8 cellular contexts compared by ENCODE assay signal in genomic region chr12:28222081-28222700, GRCh38.
DNase-seq lines count a peak whose midpoint lies in the region; ATAC-seq and TF ChIP-seq lines count a peak whose summit lies in the region.

No MANE protein-coding gene starts in this region.

- H3K9me3 Mint-ChIP-seq in effector memory CD8-positive, alpha-beta T cell = no peaks in the 10 kb centered on the region

- peaks cover 31 to 50% of the 10 kb centered on the region in 2 donors for H3K4me1 Mint-ChIP-seq in effector memory CD8-positive, alpha-beta T cell (ENCODE audit: low read depth in 2 of 2)

- TF ChIP-seq CTCF in GM13977 (IDR thresholded peaks at IDR 0.05; ENCODE audit: extremely low read depth, insufficient read depth, missing control alignments) = no peak

- ATAC-seq in effector memory CD8-positive, alpha-beta T cell (replicated peaks) = peak; percentile 90
- ATAC-seq in GM18498 (IDR thresholded peaks at IDR 0.05; ENCODE audit: unreplicated experiment) (no peak), GM19035 (IDR thresholded peaks at IDR 0.05; ENCODE audit: unreplicated experiment) (no peak)

- no peaks in the 10 kb centered on the region for H3K27me3 Mint-ChIP-seq in effector memory CD8-positive, alpha-beta T cell

- in situ Hi-C loops in GM13977 (cut with MboI; ENCODE audit: low pct_unique_long_range_greater_than_20kb, low sequenced_read_pairs, unreplicated experiment) = no loop called here

- H3K4me3 Mint-ChIP-seq in effector memory CD8-positive, alpha-beta T cell = peak overlapping the region; percentile 9 to 49

- peaks cover 3% of the 10 kb centered on the region for H3K36me3 Mint-ChIP-seq in effector memory CD8-positive, alpha-beta T cell (ENCODE audit: insufficient read depth)

- H3K27ac Mint-ChIP-seq in effector memory CD8-positive, alpha-beta T cell = peak overlapping the region; percentile 13 to 52

- peak; percentile 44 for DNase-seq in OCI-M1 (lab: John Stamatoyannopoulos, UW)
- DNase-seq in activated CD8-positive, alpha-beta memory T cell treated with anti-CD3 and anti-CD28 coated beads, Interleukin-2, amount 50 U/mL, for 24 hours (ENCODE audit: extremely low read depth) = peak; percentile 42
- DNase-seq in effector memory CD8-positive, alpha-beta T cell = peak; percentile 48 to 60 (median 51)
- DNase-seq in stimulated activated CD8-positive, alpha-beta memory T cell treated with anti-CD3 and anti-CD28 coated beads, Interleukin-2, amount 100 ng/mL, for 48 hours (ENCODE audit: low read depth in 2 of 2) = peak; percentile 45 to 59
- no peak for DNase-seq in NCI-H2171 (lab: John Stamatoyannopoulos, UW)
- DNase-seq in GM13977 (ENCODE audit: low spot score) = no peak

Comparison
In these comparisons a context has a peak if more than half of its experiments do, and no peak if none do; other contexts are left out.
1. DNase-seq: peak in OCI-M1 (single experiment), activated CD8-positive, alpha-beta memory T cell treated with anti-CD3 and anti-CD28 coated beads, Interleukin-2, amount 50 U/mL, for 24 hours (single experiment), effector memory CD8-positive, alpha-beta T cell (3 of 3) and stimulated activated CD8-positive, alpha-beta memory T cell treated with anti-CD3 and anti-CD28 coated beads, Interleukin-2, amount 100 ng/mL, for 48 hours (2 of 2); none in NCI-H2171 (single experiment) and GM13977 (single experiment).